1 cellular context compared by ENCODE assay signal in the genomic region with DNA sequence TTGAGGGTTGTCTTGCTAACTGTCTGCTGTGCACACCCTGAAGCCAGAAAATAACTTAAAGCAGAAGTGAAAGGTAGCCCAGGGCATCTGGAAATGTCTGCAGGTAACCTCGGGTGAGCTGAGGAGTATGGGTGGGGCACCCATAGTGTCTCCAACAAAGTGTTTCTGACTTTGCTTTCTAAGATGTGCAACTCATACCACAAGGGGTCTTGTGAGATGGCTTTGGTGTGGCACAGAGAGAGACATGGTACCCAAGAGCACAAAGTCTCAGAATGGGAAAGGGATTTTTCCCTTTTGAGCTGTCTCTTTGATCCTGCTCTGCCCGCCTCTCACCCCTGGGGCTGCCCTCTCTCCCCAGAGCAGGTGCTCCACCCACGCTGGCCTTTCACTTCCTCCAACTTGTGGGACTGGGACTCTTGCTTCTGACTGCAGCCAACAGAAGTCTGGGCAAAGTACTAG.
TF ChIP-seq lines count a peak whose summit lies in the region.

No MANE protein-coding gene starts in this region.

TF ChIP-seq in K562, 482 proteins besides CTCF, POLR2A, EP300 and RAD21 (continued from another document):
- TF ChIP-seq, protein P1, sequence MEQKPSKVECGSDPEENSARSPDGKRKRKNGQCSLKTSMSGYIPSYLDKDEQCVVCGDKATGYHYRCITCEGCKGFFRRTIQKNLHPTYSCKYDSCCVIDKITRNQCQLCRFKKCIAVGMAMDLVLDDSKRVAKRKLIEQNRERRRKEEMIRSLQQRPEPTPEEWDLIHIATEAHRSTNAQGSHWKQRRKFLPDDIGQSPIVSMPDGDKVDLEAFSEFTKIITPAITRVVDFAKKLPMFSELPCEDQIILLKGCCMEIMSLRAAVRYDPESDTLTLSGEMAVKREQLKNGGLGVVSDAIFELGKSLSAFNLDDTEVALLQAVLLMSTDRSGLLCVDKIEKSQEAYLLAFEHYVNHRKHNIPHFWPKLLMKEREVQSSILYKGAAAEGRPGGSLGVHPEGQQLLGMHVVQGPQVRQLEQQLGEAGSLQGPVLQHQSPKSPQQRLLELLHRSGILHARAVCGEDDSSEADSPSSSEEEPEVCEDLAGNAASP (IDR thresholded peaks at IDR 0.05), result no peak
- no peak for TF ChIP-seq PCBP1 (IDR thresholded peaks at IDR 0.05; ENCODE audit: low read depth, low read length, poor library complexity, severe bottlenecking)
- TF ChIP-seq XRCC3 (IDR thresholded peaks at IDR 0.05), result no peak
- no peak for TF ChIP-seq LARP7 (IDR thresholded peaks at IDR 0.05)
- TF ChIP-seq NFXL1 (CRISPR knock-in tag; IDR thresholded peaks at IDR 0.05), result no peak
TF ChIP-seq in K562: peak in this region for 0.
